Comparison of ENCODE assay signal across 14 cellular contexts in the genomic region with DNA sequence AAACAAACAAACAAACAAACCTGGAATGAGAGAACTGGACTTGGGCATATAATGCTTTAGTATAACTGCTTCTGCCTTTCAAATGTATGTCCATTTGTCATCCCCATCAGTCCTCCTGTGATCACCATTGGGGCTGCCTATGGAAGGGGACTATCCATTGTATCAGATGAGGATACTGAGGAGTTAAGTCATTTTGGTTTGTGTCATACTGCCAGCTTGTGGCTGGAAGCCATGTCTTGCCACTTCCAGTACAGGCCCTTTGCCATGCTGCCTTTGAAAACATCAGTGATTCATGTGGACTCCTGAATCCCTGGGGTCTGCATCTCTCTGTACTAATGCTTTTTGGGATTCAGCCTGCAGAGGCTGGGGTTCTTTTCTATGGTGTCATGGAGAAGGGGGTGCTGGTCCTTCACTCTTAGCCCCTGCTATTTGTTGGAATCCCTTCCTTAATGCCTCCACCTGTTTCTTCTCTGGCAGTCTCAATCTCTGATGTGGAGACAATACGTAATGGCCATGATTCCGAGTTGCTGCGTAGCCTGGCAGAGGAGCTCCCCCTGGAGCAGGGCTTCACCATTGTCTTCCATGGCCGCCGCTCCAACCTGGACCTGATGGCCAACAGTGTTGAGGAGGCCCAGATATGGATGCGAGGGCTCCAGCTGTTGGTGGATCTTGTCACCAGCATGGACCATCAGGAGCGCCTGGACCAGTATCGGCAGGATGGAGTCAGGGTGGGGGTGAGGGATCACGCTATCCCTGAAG. TPM values are rescaled to one million over a fixed set of nuclear protein-coding genes. Genes with fewer than 3 reads are reported as not detected.
DNase-seq lines count a peak whose midpoint lies in the region; ATAC-seq and TF ChIP-seq lines count a peak whose summit lies in the region.
"Had no signal": no experiment of that assay in that cellular context is flagged by ENCODE, and none has a peak within 500 bp of the region (broad histone marks: within the 10 kb centered on the region; RNA-seq: fewer than 3 reads in every experiment).

No MANE protein-coding gene starts in this region.

- H3K27ac ChIP-seq in mammary epithelial cell (ENCODE audit: insufficient read depth, low read depth, low read length) = no peak overlapping the region
- H3K27ac ChIP-seq: lower lobe of right lung, PC-9 had no signal

- H4K20me1 ChIP-seq in mammary epithelial cell (ENCODE audit: insufficient read depth, low read length) = no peaks in the 10 kb centered on the region

- ATAC-seq in sciatic nerve = peak; percentile 26
- ATAC-seq: lower lobe of right lung had no signal

- no peaks in the 10 kb centered on the region for H3K36me3 ChIP-seq in mammary epithelial cell (ENCODE audit: insufficient read depth, low read length)
- H3K36me3 ChIP-seq in MG63 = no peaks in the 10 kb centered on the region
- H3K36me3 ChIP-seq: lower lobe of right lung had no signal

- no TSS peak for BruUV-seq in mammary epithelial cell (replicated peaks; lab: Mats Ljungman, UMichigan)

- CTCF ChIA-PET in mammary epithelial cell (lab: Charles Lee; ENCODE audit: low non-redundant PET) = no interaction called here

- dilution Hi-C loops in mammary epithelial cell (cut with HindIII; ENCODE audit: low sequenced_read_pairs) = no loop called here

- WGBS in mammary epithelial cell (ENCODE audit: low coverage, missing lambda C conversion rate) = 78% methylated on average over 9 of the region's 9 CpGs

- peaks cover 6% of the 10 kb centered on the region for H3K4me1 ChIP-seq in mammary epithelial cell (ENCODE audit: insufficient read depth, low read length)

- H2AFZ ChIP-seq in mammary epithelial cell (ENCODE audit: low read depth, low read length) = no peak overlapping the region
- H2AFZ ChIP-seq: PC-9 had no signal

- no peak for TF ChIP-seq CTCF in NB4 (IDR thresholded peaks at IDR 0.05; ENCODE audit: low read depth, low read length)
- TF ChIP-seq CTCF in mammary epithelial cell (conservative IDR thresholded peaks at IDR 0.05 in 1 of 2, IDR thresholded peaks at IDR 0.05 in 1 of 2; ENCODE audit: extremely low read depth in 1 of 2, insufficient read depth in 1 of 2, low read depth in 1 of 2, low read length in 2 of 2) = peak; percentile 22 to 43

- H3K9me3 ChIP-seq in mammary epithelial cell (replicated peaks; ENCODE audit: insufficient read depth, low read length) (no peaks in the 10 kb centered on the region), MG63 (no peaks in the 10 kb centered on the region)
- H3K9me3 ChIP-seq: lower lobe of right lung had no signal

- no peaks in the 10 kb centered on the region for H3K27me3 ChIP-seq in mammary epithelial cell (ENCODE audit: insufficient read depth, low read length)
- no peaks in the 10 kb centered on the region for H3K27me3 ChIP-seq in MG63

- DNase-seq in NCI-H524 (lab: John Stamatoyannopoulos, UW) = peak; percentile 4 to 51
- DNase-seq in NCI-H524 treated with DMSO at 0.1 percent for 48 hours (lab: John Stamatoyannopoulos, UW) = no peak
- DNase-seq in NB4 (ENCODE audit: low read depth) = peak; percentile 37
- no peak for DNase-seq in mammary epithelial cell
- no peak for DNase-seq in sciatic nerve (ENCODE audit: low spot score)
- DNase-seq in HT-29 (ENCODE audit: low spot score) = no peak
- DNase-seq in NOMO-1 (lab: John Stamatoyannopoulos, UW; ENCODE audit: unreplicated experiment in 2 of 2) = no peak
- DNase-seq in MG63 = no peak
- DNase-seq: activated naive CD4-positive, alpha-beta T cell treated with anti-CD3 and anti-CD28 coated beads, Interleukin-2, amount 50 U/mL, for 16 hours; DMS79; erythroblast; lower lobe of right lung; occipital lobe; PC-9 had no signal

- no peak overlapping the region for H3K9ac ChIP-seq in mammary epithelial cell (ENCODE audit: insufficient read depth, low read length)

- intact Hi-C loops in mammary epithelial cell (cut with micrococcal nuclease) (loop anchor here (1.0 kb wide), 1 partner anchor 212 kb away; no protein-coding TSS in a partner anchor), sciatic nerve (cut with DNase I) (no loop called here)

- H3K79me2 ChIP-seq in mammary epithelial cell (ENCODE audit: insufficient read depth, low read length) = no peaks in the 10 kb centered on the region

- no peak for TF ChIP-seq POLR2A in NB4 (IDR thresholded peaks at IDR 0.05; ENCODE audit: extremely low read depth, insufficient read length)

- no peak overlapping the region for H3K4me2 ChIP-seq in mammary epithelial cell (ENCODE audit: insufficient read depth, low read depth, low read length)
- H3K4me2 ChIP-seq: PC-9 had no signal

- in situ Hi-C loops in mammary epithelial cell (cut with MboI; ENCODE audit: low sequenced_read_pairs in 2 of 2) = no loop called here

- no peak overlapping the region for H3K4me3 ChIP-seq in NB4 (ENCODE audit: low read depth, low read length)
- no peak overlapping the region for H3K4me3 ChIP-seq in mammary epithelial cell (replicated peaks in 1 of 3; ENCODE audit: insufficient read depth in 1 of 3, low read depth in 2 of 3, low read length in 3 of 3)
- H3K4me3 ChIP-seq in MG63 = no peak overlapping the region
- H3K4me3 ChIP-seq: lower lobe of right lung, PC-9 had no signal

RNA-seq across cellular contexts. Expression of a gene that starts 10.6 kb away (rescaled TPM):
- total RNA-seq in mammary epithelial cell (1 to 10 TPM; 1.8 to 5.4 TPM), sciatic nerve (9.1 TPM)
- 2.8 TPM for polyA plus RNA-seq in mammary epithelial cell
- polyA minus RNA-seq in mammary epithelial cell = 20.9 TPM
- total RNA-seq in HT-29 (2014; rRNA removed; shearing (Covaris generic)) = not detected in 2 replicates
- total RNA-seq in MG63 (2014; rRNA removed; shearing (Covaris generic); ENCODE audit: low replicate concordance) = 0.74 and 1.2 TPM in 2 replicates

RNA-seq across cellular contexts. Expression of a gene that starts 41.1 kb away (rescaled TPM):
- total RNA-seq in mammary epithelial cell (10 to 100 TPM; 16.0 to 34.5 TPM), sciatic nerve (32.1 TPM)
- 13.5 TPM for polyA plus RNA-seq in mammary epithelial cell
- polyA minus RNA-seq in mammary epithelial cell = 73.6 TPM
- 22.9 and 24.3 TPM in 2 replicates for total RNA-seq in HT-29 (2014; rRNA removed; shearing (Covaris generic))
- total RNA-seq in MG63 (2014; rRNA removed; shearing (Covaris generic); ENCODE audit: low replicate concordance) = 2.1 and 2.6 TPM in 2 replicates

RNA-seq across cellular contexts. Expression of a gene that starts 41.2 kb away (rescaled TPM):
- total RNA-seq in mammary epithelial cell (10 to 100 TPM; 28.8 to 53.4 TPM), sciatic nerve (26.8 TPM)
- 54.9 TPM for polyA plus RNA-seq in mammary epithelial cell
- polyA minus RNA-seq in mammary epithelial cell = 98.8 TPM
- total RNA-seq in HT-29 (2014; rRNA removed; shearing (Covaris generic)) = 54.2 and 60.4 TPM in 2 replicates
- total RNA-seq in MG63 (2014; rRNA removed; shearing (Covaris generic); ENCODE audit: low replicate concordance) = 22.3 and 53.1 TPM in 2 replicates

RNA-seq across cellular contexts. Expression of a gene that starts 49.6 kb away (rescaled TPM):
- total RNA-seq in mammary epithelial cell = 10 to 100 TPM; 39.8 to 53.3 TPM
- 46.5 TPM for polyA plus RNA-seq in mammary epithelial cell
- 82.1 TPM for polyA minus RNA-seq in mammary epithelial cell
- total RNA-seq in sciatic nerve = 30.4 TPM
- total RNA-seq in HT-29 (2014; rRNA removed; shearing (Covaris generic)) = 60.1 and 64.3 TPM in 2 replicates
- total RNA-seq in MG63 (2014; rRNA removed; shearing (Covaris generic); ENCODE audit: low replicate concordance) = 115 and 131 TPM in 2 replicates

RNA-seq across cellular contexts. Expression of a gene that starts 50.1 kb away (rescaled TPM):
- total RNA-seq in mammary epithelial cell = 10 to 100 TPM; 10.7 to 14.6 TPM
- polyA plus RNA-seq in mammary epithelial cell = 3.3 TPM
- 13.7 TPM for polyA minus RNA-seq in mammary epithelial cell
- total RNA-seq in sciatic nerve = 27.3 TPM
- 3.9 and 4.1 TPM in 2 replicates for total RNA-seq in HT-29 (2014; rRNA removed; shearing (Covaris generic))
- total RNA-seq in MG63 (2014; rRNA removed; shearing (Covaris generic); ENCODE audit: low replicate concordance) = 4.9 and 6.8 TPM in 2 replicates

Comparison
In these comparisons a context has a peak if more than half of its experiments do, and no peak if none do; other contexts are left out.
1. DNase-seq: peak in NCI-H524 (2 of 2) and NB4 (single experiment); none in NCI-H524 treated with DMSO at 0.1 percent for 48 hours (single experiment), mammary epithelial cell (single experiment), sciatic nerve (single experiment), HT-29 (single experiment), NOMO-1 (0 of 2) and MG63 (single experiment).